ENCODE assay signal across 8 cellular contexts in the genomic region with DNA sequence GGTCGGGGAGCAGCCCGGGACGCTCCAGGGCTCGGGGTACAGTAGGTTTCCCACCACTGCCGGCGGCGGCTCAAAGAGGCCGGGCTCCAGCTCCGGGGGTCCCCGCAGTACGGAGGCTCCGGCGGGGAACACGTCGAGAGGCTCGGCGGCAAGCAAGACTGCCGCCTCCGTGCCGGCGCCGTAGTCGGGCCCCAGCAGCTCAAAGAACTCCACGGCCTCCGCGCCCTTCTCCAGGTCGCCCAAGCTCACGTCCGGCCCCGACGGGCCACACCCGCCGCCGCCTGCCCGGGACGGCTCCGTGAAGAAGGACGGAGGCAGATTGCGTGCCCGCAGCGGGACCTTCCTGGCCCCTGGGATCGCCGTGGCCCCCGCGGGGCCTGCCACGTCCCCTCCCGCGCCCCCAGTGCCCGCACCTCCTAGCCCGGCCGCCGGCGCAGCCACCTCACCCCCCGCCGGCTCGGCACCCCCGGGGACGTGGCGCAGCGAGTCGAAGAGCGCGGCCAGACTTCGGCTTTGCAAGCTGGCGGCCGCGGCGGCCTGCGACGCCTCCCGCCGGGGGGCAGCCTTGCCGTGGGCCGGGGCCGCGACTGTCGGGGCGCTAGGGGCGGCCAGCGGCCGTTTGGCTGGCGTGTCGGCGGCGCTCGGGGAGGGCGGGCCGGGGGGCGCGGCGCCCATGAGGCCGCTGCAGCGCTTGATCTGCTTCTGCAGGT. TPM values are rescaled to one million over a fixed set of nuclear protein-coding genes. Genes with fewer than 3 reads are reported as not detected.
DNase-seq lines count a peak whose midpoint lies in the region; ATAC-seq and TF ChIP-seq lines count a peak whose summit lies in the region.

No MANE protein-coding gene starts in this region.

- H3K4me2 ChIP-seq in skeletal muscle satellite cell (ENCODE audit: low read length) = peak overlapping the region; percentile 83

- H3K9ac ChIP-seq in skeletal muscle satellite cell (ENCODE audit: low read depth, low read length) = no peak overlapping the region

- no peaks in the 10 kb centered on the region for H3K36me3 ChIP-seq in skeletal muscle satellite cell (ENCODE audit: insufficient read depth, low read length)

- no peak overlapping the region for H3K4me3 Mint-ChIP-seq in natural killer cell

- no peak overlapping the region for H3K27ac Mint-ChIP-seq in activated naive CD4-positive, alpha-beta T cell treated with anti-CD3 and anti-CD28 coated beads, Interleukin-2, amount 50 U/mL, for 72 hours
- no peak overlapping the region for H3K27ac Mint-ChIP-seq in natural killer cell

- CTCF ChIA-PET in AG04449 (lab: Yijun Ruan, JAX) = interaction anchor here (1.0 to 2.7 kb wide), 7 partner anchors 10 to 132 kb away, joined by 3 to 9 read pairs (median 4); no protein-coding TSS in a partner anchor
- CTCF ChIA-PET in HEK293T (lab: Yijun Ruan, JAX) = interaction anchor here (0.8 kb wide), 1 partner anchor 24 kb away, joined by 3 read pairs; no protein-coding TSS in a partner anchor

- no peaks in the 10 kb centered on the region for H3K9me3 ChIP-seq in skeletal muscle satellite cell (replicated peaks; ENCODE audit: low read length)

- DNase-seq in AG04449 (ENCODE audit: low read depth, low spot score) (no peak), HEK293T (ENCODE audit: extremely low spot score) (peak; percentile 16), hepatic stellate cell (ENCODE audit: low spot score) (peak; percentile 9), glomerular visceral epithelial cell (ENCODE audit: extremely low spot score) (no peak), NCI-H2196 (lab: John Stamatoyannopoulos, UW; ENCODE audit: unreplicated experiment) (no peak), natural killer cell (no peak)
- DNase-seq in activated naive CD4-positive, alpha-beta T cell treated with anti-CD3 and anti-CD28 coated beads, Interleukin-2, amount 50 U/mL, for 72 hours (ENCODE audit: low spot score in 2 of 2) = peak in 1 of 2 donors; percentile 24

- no peaks in the 10 kb centered on the region for H3K4me1 Mint-ChIP-seq in natural killer cell

- H3K27me3 Mint-ChIP-seq in natural killer cell (ENCODE audit: low read depth in 2 of 2) = peaks cover 50 to 67% of the 10 kb centered on the region in 2 donors

- H3K36me3 Mint-ChIP-seq in activated naive CD4-positive, alpha-beta T cell treated with anti-CD3 and anti-CD28 coated beads, Interleukin-2, amount 50 U/mL, for 72 hours = peaks cover 0 to 13% of the 10 kb centered on the region in 2 donors
- H3K36me3 Mint-ChIP-seq in natural killer cell = peaks cover 7% of the 10 kb centered on the region

- H3K9me3 Mint-ChIP-seq in activated naive CD4-positive, alpha-beta T cell treated with anti-CD3 and anti-CD28 coated beads, Interleukin-2, amount 50 U/mL, for 72 hours = no peaks in the 10 kb centered on the region
- H3K9me3 Mint-ChIP-seq in natural killer cell = no peaks in the 10 kb centered on the region

- intact Hi-C loops in natural killer cell (cut with micrococcal nuclease) = no loop called here

- TF ChIP-seq CTCF in AG04449 (IDR thresholded peaks at IDR 0.05; ENCODE audit: insufficient read depth, low read length, missing control alignments) (no peak), natural killer cell (IDR thresholded peaks at IDR 0.05) (no peak)

- peak overlapping the region; percentile 49 for H3K4me3 ChIP-seq in AG04449 (ENCODE audit: low read depth, low read length)
- peak overlapping the region; percentile 66 for H3K4me3 ChIP-seq in skeletal muscle satellite cell (ENCODE audit: low read length)

- H3K27me3 ChIP-seq in skeletal muscle satellite cell (ENCODE audit: control insufficient read depth, insufficient read depth, low read length) = peaks cover 84% of the 10 kb centered on the region

- POLR2A ChIA-PET in AG04449 (lab: Yijun Ruan, JAX) = no interaction called here
- POLR2A ChIA-PET in HEK293T (lab: Yijun Ruan, JAX) = interaction anchor here (0.7 to 1.2 kb wide), 4 partner anchors 10 to 553 kb away, joined by 3 to 7 read pairs (median 3); a partner anchor contains a TSS

- ATAC-seq in activated naive CD4-positive, alpha-beta T cell treated with anti-CD3 and anti-CD28 coated beads, Interleukin-2, amount 50 U/mL, for 72 hours = peak; percentile 48 to 49
- no peak for ATAC-seq in natural killer cell

- H3K4me1 ChIP-seq in skeletal muscle satellite cell (ENCODE audit: control insufficient read depth, insufficient read depth, low read length) = no peaks in the 10 kb centered on the region

TF ChIP-seq in HEK293T, 16 proteins besides CTCF, POLR2A, EP300 and RAD21:
- TF ChIP-seq ARNT (IDR thresholded peaks at IDR 0.05) (no peak), LEF1 (IDR thresholded peaks at IDR 0.05; ENCODE audit: borderline replicate concordance) (no peak), FOXM1 (IDR thresholded peaks at IDR 0.05; ENCODE audit: borderline replicate concordance) (no peak), BHLHE40 (IDR thresholded peaks at IDR 0.05; ENCODE audit: borderline replicate concordance) (no peak)

RNA-seq across cellular contexts. Expression of a gene that starts 0.8 kb away (rescaled TPM):
- not detected for total RNA-seq in activated naive CD4-positive, alpha-beta T cell treated with anti-CD3 and anti-CD28 coated beads, Interleukin-2, amount 50 U/mL, for 72 hours
- not detected in 2 replicates for total RNA-seq in skeletal muscle satellite cell (2012; rRNA removed)
- total RNA-seq in natural killer cell = not detected

Comparison
In these comparisons a context has a peak if more than half of its experiments do, and no peak if none do; other contexts are left out.
1. DNase-seq: peak in HEK293T (single experiment) and hepatic stellate cell (single experiment); none in AG04449 (single experiment), glomerular visceral epithelial cell (single experiment), NCI-H2196 (single experiment) and natural killer cell (single experiment).
2. ATAC-seq: peak in activated naive CD4-positive, alpha-beta T cell treated with anti-CD3 and anti-CD28 coated beads, Interleukin-2, amount 50 U/mL, for 72 hours (2 of 2); none in natural killer cell (0 of 3).